In the genomic region with DNA sequence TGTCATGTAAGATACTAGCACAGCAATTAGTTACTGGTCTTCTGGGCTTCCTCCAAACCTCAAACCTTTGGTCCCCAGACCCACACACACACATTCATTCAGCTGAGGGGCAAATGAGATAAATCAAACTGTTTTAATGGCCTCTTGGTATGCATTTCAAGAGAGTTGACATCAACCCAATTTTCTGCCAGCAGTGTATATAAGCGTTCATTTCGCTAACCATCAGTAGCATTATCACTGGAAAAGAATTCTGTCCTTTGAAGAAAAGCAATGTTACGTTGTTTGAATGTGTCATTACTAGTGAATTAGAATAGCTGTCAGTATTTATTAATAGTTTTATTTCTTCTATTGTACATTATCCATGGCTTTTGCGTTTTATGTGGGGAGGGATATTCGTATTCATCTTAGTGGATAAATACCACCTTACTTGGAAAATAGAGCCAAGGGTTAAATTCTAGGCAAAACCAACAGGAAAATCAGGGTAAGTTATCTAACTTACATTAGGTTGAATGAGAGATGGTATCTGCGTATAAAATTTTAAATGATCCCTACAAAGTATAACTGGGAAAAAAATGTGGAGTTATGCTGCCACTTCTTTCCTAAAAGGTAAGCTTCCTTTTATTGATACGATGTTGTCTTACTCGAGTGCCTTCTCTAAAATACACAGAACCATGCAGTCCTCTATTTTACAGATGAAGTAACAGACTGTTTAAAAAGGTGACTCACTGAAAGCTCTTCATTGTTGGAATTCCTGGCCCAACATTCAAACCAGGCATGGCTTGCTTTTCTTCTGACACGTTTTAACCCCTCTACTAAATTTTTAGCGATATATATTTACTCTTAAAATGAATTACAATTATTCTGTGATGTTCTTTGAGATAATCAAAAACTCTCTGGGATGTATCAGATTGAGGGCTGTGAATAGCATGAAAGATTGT, we compare ENCODE assay signal across 9 cellular contexts. TPM values are rescaled to one million over a fixed set of nuclear protein-coding genes. Genes with fewer than 3 reads are reported as not detected.
DNase-seq lines count a peak whose midpoint lies in the region; ATAC-seq, FAIRE-seq and TF ChIP-seq lines count a peak whose summit lies in the region.
"Had no signal": no experiment of that assay in that cellular context is flagged by ENCODE, and none has a peak within 500 bp of the region (broad histone marks: within the 10 kb centered on the region; RNA-seq: fewer than 3 reads in every experiment).

No MANE protein-coding gene starts in this region.

- intact Hi-C loops in GM12878 (cut with micrococcal nuclease; ENCODE audit: unreplicated experiment) = no loop called here

- no peak for TF ChIP-seq RAD21 in GM12878 (IDR thresholded peaks at IDR 0.05; ENCODE audit: insufficient read depth, low read depth, low read length)

- TF ChIP-seq POLR2A in GM12878 (IDR thresholded peaks at IDR 0.05; ENCODE audit: low read depth, low read length) = no peak

- H4K8ac ChIP-seq in mesenchymal stem cell (ENCODE audit: low read length) = no peak overlapping the region

- no peaks in the 10 kb centered on the region for H3K9me3 Mint-ChIP-seq in CD4-positive, CD25-positive, alpha-beta regulatory T cell

- H3K4me3 ChIP-seq in CD4-positive, CD25-positive, alpha-beta regulatory T cell (ENCODE audit: low read depth, low read length) = peak overlapping the region; percentile 94
- H3K4me3 ChIP-seq in GM12878 = 0 out of 2 replicates have a peak overlapping the region, but pooled peaks have one; percentile 90
- H3K4me3 ChIP-seq in mesenchymal stem cell (ENCODE audit: insufficient read depth in 1 of 2, low read depth in 1 of 2, low read length in 2 of 2) = peak overlapping the region in 1 of 2 experiments; percentile 89

- peak overlapping the region; percentile 90 to 92 (median 91) for H3K4me3 Mint-ChIP-seq in CD4-positive, CD25-positive, alpha-beta regulatory T cell

- no peak overlapping the region for H4K91ac ChIP-seq in mesenchymal stem cell (ENCODE audit: low read length)

- H3K14ac ChIP-seq in mesenchymal stem cell (ENCODE audit: low read length in 2 of 2) = no peak overlapping the region

- TF ChIP-seq EP300 in GM12878 (IDR thresholded peaks at IDR 0.05; ENCODE audit: borderline replicate concordance in 1 of 2, control insufficient read depth in 1 of 2, low read depth in 2 of 2, low read length in 2 of 2) = no peak

- 89% methylated on average over 10 of the region's 10 CpGs for WGBS in GM12878 (ENCODE audit: insufficient coverage, insufficient replicate concordance, low lambda C conversion rate, missing lambda C conversion rate)
- 21% methylated on average over 2 of the region's 10 CpGs for WGBS in mesenchymal stem cell

- H3K4ac ChIP-seq in mesenchymal stem cell (ENCODE audit: low read depth in 1 of 2, low read length in 2 of 2) = no peak overlapping the region

- no peaks in the 10 kb centered on the region for H3K36me3 ChIP-seq in CD4-positive, CD25-positive, alpha-beta regulatory T cell (ENCODE audit: control insufficient read depth, insufficient read depth, low read length)
- H3K36me3 ChIP-seq in GM12878 (ENCODE audit: control insufficient read depth in 2 of 2, insufficient read depth in 2 of 2, low read length in 1 of 2) (no peaks in the 10 kb centered on the region), mesenchymal stem cell (ENCODE audit: control insufficient read depth in 1 of 2, insufficient read depth in 2 of 2, low read depth in 1 of 2, low read length in 2 of 2) (no peaks in the 10 kb centered on the region)

- in situ Hi-C loops in GM12878 (cut with MboI) = no loop called here

- no peak for ATAC-seq in CD4-positive, CD25-positive, alpha-beta regulatory T cell (ENCODE audit: low read depth in 2 of 2)
- ATAC-seq in GM12878 = no peak
- ATAC-seq in HG03139 (IDR thresholded peaks at IDR 0.05; ENCODE audit: unreplicated experiment) = no peak

- POLR2A ChIA-PET in GM12878 (lab: Charles Lee) = no interaction called here

- peaks cover 33% of the 10 kb centered on the region for H3K79me2 ChIP-seq in GM12878 (ENCODE audit: control insufficient read depth, insufficient read depth, low read length)

- peaks cover 25 to 45% (median 38%) of the 10 kb centered on the region in 4 donors for H3K4me1 Mint-ChIP-seq in CD4-positive, CD25-positive, alpha-beta regulatory T cell

- no peak overlapping the region for H3K23ac ChIP-seq in mesenchymal stem cell (ENCODE audit: low read length in 2 of 2)

- peaks cover 37% of the 10 kb centered on the region for H3K4me1 ChIP-seq in CD4-positive, CD25-positive, alpha-beta regulatory T cell (ENCODE audit: control insufficient read depth, insufficient read depth, low read length, poor library complexity, severe bottlenecking)
- no peaks in the 10 kb centered on the region for H3K4me1 ChIP-seq in GM12878 (ENCODE audit: control insufficient read depth, insufficient read depth, low read length)
- peaks cover 13% of the 10 kb centered on the region for H3K4me1 ChIP-seq in mesenchymal stem cell (ENCODE audit: control insufficient read depth, insufficient read depth, low read depth, low read length)

- RAD21 ChIA-PET in GM12878 (lab: Charles Lee; ENCODE audit: unreplicated experiment) = interaction anchor here (0.8 kb wide), 1 partner anchor 8 kb away, joined by 3 read pairs; no protein-coding TSS in a partner anchor

- no peak overlapping the region for H3K4me2 ChIP-seq in GM12878 (ENCODE audit: control insufficient read depth, insufficient read depth)
- peak overlapping the region; percentile 41 for H3K4me2 ChIP-seq in mesenchymal stem cell (ENCODE audit: low read length, poor library complexity, severe bottlenecking)

- peak overlapping the region in 1 of 3 donors; percentile 87 for H3K27ac Mint-ChIP-seq in CD4-positive, CD25-positive, alpha-beta regulatory T cell

- no peak for DNase-seq in CD4-positive, CD25-positive, alpha-beta regulatory T cell
- DNase-seq in HuH-7.5 (ENCODE audit: low spot score) (peak; percentile 36), GM12878 (ENCODE audit: low read depth, low spot score) (no peak), mesenchymal stem cell (peak; percentile 59), retina (no peak), NCI-H2196 (lab: John Stamatoyannopoulos, UW; ENCODE audit: unreplicated experiment) (no peak), DMS114 treated with DMSO at 0.1 percent for 48 hours (lab: John Stamatoyannopoulos, UW; ENCODE audit: unreplicated experiment) (no peak)
- DNase-seq: stimulated activated CD4-positive, alpha-beta T cell treated with anti-CD3 and anti-CD28 coated beads, Interleukin-15, amount 100 ng/mL, for 24 hours had no signal

- no peak overlapping the region for H2BK12ac ChIP-seq in mesenchymal stem cell (ENCODE audit: low read length in 2 of 2)

- no peak overlapping the region for H2AFZ ChIP-seq in GM12878 (ENCODE audit: control insufficient read depth, low read depth, low read length)
- H2AFZ ChIP-seq in mesenchymal stem cell (ENCODE audit: low read depth, low read length) = no peak overlapping the region

- H3K9me3 ChIP-seq in CD4-positive, CD25-positive, alpha-beta regulatory T cell (ENCODE audit: control insufficient read depth in 2 of 2, low read length in 2 of 2) = no peaks in the 10 kb centered on the region
- H3K9me3 ChIP-seq in GM12878 (replicated peaks; ENCODE audit: control insufficient read depth, insufficient read depth, low read length) (no peaks in the 10 kb centered on the region), mesenchymal stem cell (ENCODE audit: control insufficient read depth, low read length) (no peaks in the 10 kb centered on the region)

- no peak overlapping the region for H2BK15ac ChIP-seq in mesenchymal stem cell (ENCODE audit: low read depth, poor library complexity, severe bottlenecking)

- no peak overlapping the region for H3K18ac ChIP-seq in mesenchymal stem cell (ENCODE audit: low read depth in 1 of 2, low read length in 2 of 2)

- H3K27me3 ChIP-seq in CD4-positive, CD25-positive, alpha-beta regulatory T cell (ENCODE audit: control insufficient read depth, insufficient read depth, low read length) = no peaks in the 10 kb centered on the region
- H3K27me3 ChIP-seq in GM12878 (replicated peaks in 1 of 2; ENCODE audit: control insufficient read depth in 2 of 2, insufficient read depth in 2 of 2, low read length in 1 of 2) = no peaks in the 10 kb centered on the region
- H3K27me3 ChIP-seq in mesenchymal stem cell (ENCODE audit: control insufficient read depth in 1 of 2, insufficient read depth in 1 of 2, low read length in 2 of 2) = no peaks in the 10 kb centered on the region

- no peaks in the 10 kb centered on the region for H3K36me3 Mint-ChIP-seq in CD4-positive, CD25-positive, alpha-beta regulatory T cell

- no peak overlapping the region for H3K27ac ChIP-seq in CD4-positive, CD25-positive, alpha-beta regulatory T cell (ENCODE audit: insufficient read depth, low read length, poor library complexity, severe bottlenecking)
- H3K27ac ChIP-seq in GM12878 (ENCODE audit: control insufficient read depth, insufficient read depth) (no peak overlapping the region), mesenchymal stem cell (ENCODE audit: low read length, poor library complexity, severe bottlenecking) (peak overlapping the region; percentile 43)

- no TSS peak for BruUV-seq in GM12878 (replicated peaks; lab: Mats Ljungman, UMichigan)

- peaks cover 1% of the 10 kb centered on the region for H3K79me1 ChIP-seq in mesenchymal stem cell (replicated peaks; ENCODE audit: low read length, poor library complexity, severe bottlenecking)

- no peaks in the 10 kb centered on the region for H3K27me3 Mint-ChIP-seq in CD4-positive, CD25-positive, alpha-beta regulatory T cell

- H2BK5ac ChIP-seq in mesenchymal stem cell (ENCODE audit: low read depth, low read length, poor library complexity, severe bottlenecking) = no peak overlapping the region

- SMC1A ChIA-PET in GM12878 (lab: Charles Lee; ENCODE audit: uncharacterized antibody, unreplicated experiment) = interaction anchor here (1.0 to 1.4 kb wide), 2 partner anchors 8 to 11 kb away, joined by 3 to 5 read pairs; no protein-coding TSS in a partner anchor

- no peak for FAIRE-seq in GM12878 (lab: Jason Lieb, UNC)

- no peak for TF ChIP-seq CTCF in GM12878 (IDR thresholded peaks at IDR 0.05 in 2 of 3, conservative IDR thresholded peaks at IDR 0.05 in 1 of 3; ENCODE audit: control insufficient read depth in 2 of 3, extremely low read depth in 1 of 3, insufficient read depth in 1 of 3, low read depth in 3 of 3, low read length in 3 of 3)

- H3K9ac ChIP-seq in GM12878 (ENCODE audit: control insufficient read depth, insufficient read depth, low read length) = no peak overlapping the region
- H3K9ac ChIP-seq in mesenchymal stem cell (ENCODE audit: low read length) = peak overlapping the region; percentile 91

- CTCF ChIA-PET in GM12878 (lab: Yijun Ruan, JAX) = no interaction called here

- no peak overlapping the region for H2AK5ac ChIP-seq in mesenchymal stem cell (ENCODE audit: low read length, severe bottlenecking)

- peaks cover 7% of the 10 kb centered on the region; the same call in 1 of the 2 replicates for H4K20me1 ChIP-seq in GM12878 (ENCODE audit: control insufficient read depth, insufficient read depth)

- no peak overlapping the region for H2BK120ac ChIP-seq in mesenchymal stem cell (ENCODE audit: low read depth, low read length)

RNA-seq across cellular contexts. Expression of a gene that starts 2.0 kb away (rescaled TPM):
- 44.2 TPM for total RNA-seq in CD4-positive, CD25-positive, alpha-beta regulatory T cell
- polyA plus RNA-seq in CD4-positive, CD25-positive, alpha-beta regulatory T cell = 10 to 100 TPM; 24.8 to 32.9 (median 31.7) TPM
- 25.5 and 26.7 TPM in 2 replicates for total RNA-seq in GM12878 (2013; cell fraction: nucleolus; rRNA removed)
- total RNA-seq in GM12878 (2014; rRNA removed) (11.9 and 13.8 TPM in 2 replicates), GM12878 (2014; rRNA removed; fragmentation: Illumina TruSeq; extraction: Trizol) (14.9 and 17.0 TPM in 2 replicates), GM12878 (2021) (13.3 and 16.8 TPM in 2 replicates)
- 6.2 TPM for polyA plus RNA-seq in GM12878 (2011; ENCODE audit: low read depth)
- polyA plus RNA-seq in GM12878 (2011; rRNA removed) (24.4 and 28.4 TPM in 2 replicates), GM12878 (2014; fragmentation: Illumina TruSeq; extraction: Trizol) (18.2 and 19.0 TPM in 2 replicates), GM12878 (2014; fragmentation: Nextera tagmentation; extraction: Ambion mirVana) (1 to 10 TPM; 3.3 to 5.4 TPM), GM12878 (2014; rRNA removed) (11.5 and 12.4 TPM in 2 replicates), GM12878 (2016; fragmentation: Nextera tagmentation; extraction: Ambion mirVana) (10 to 100 TPM; 11.7 to 13.9 TPM)
- polyA plus RNA-seq in GM12878 (2011; cell fraction: cytosol; rRNA removed) = 7.5 and 8.8 TPM in 2 replicates
- 25.7 and 26.2 TPM in 2 replicates for polyA plus RNA-seq in GM12878 (2011; cell fraction: nucleus; rRNA removed)
- 6.0 and 8.9 TPM in 2 replicates for polyA plus RNA-seq in GM12878 (2012)
- polyA minus RNA-seq in GM12878 (2011; rRNA and poly(A)+ RNA removed) = 14.9 and 22.2 TPM in 2 replicates
- 7.6 and 8.4 TPM in 2 replicates for polyA minus RNA-seq in GM12878 (2011; cell fraction: cytosol; rRNA and poly(A)+ RNA removed)
- 5.0 and 8.3 TPM in 2 replicates for polyA minus RNA-seq in GM12878 (2011; cell fraction: nucleus; rRNA and poly(A)+ RNA removed)
- polyA plus RNA-seq in mesenchymal stem cell (2013, experiment 1 of 2) = 35.4 TPM
- polyA plus RNA-seq in mesenchymal stem cell (2013, experiment 2 of 2) = 35.2 TPM

Comparison
In these comparisons a context has a peak if more than half of its experiments do, and no peak if none do; other contexts are left out.
1. DNase-seq: peak in HuH-7.5 (single experiment) and mesenchymal stem cell (single experiment); none in CD4-positive, CD25-positive, alpha-beta regulatory T cell (0 of 3), GM12878 (single experiment), retina (single experiment), NCI-H2196 (single experiment) and DMS114 treated with DMSO at 0.1 percent for 48 hours (single experiment).